ENCODE assay signal across 1 cellular context in the genomic region with DNA sequence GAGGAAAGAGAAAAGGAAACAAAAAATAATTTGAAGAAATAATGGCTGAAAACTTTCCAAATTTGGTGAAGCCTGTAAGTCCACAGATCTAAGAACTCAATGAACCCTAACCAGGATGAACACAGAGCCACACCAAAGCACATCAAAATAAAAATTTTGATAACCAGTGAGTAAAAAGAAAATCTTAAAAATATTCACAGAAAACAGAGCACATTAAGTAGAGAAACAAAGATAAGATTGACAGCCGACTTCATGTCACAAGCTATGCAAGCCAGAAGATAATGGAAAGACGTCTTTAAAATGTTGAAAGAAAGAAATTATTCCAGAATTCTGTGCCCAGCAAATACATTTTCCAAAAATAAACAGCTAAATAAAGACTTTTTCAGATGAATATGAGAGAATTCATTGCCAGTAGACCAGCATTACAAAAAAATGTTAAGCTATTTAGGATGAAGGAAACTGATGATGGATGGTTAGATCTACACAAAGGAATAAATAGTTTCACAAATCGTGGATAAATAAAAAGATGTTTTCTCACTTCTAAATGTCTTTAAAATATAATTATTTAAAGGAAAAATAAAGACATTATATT.
TF ChIP-seq lines count a peak whose summit lies in the region.

No MANE protein-coding gene starts in this region.

TF ChIP-seq in GM12878, 131 proteins besides CTCF, POLR2A, EP300 and RAD21 (continued from another document):
- TF ChIP-seq, protein P1, sequence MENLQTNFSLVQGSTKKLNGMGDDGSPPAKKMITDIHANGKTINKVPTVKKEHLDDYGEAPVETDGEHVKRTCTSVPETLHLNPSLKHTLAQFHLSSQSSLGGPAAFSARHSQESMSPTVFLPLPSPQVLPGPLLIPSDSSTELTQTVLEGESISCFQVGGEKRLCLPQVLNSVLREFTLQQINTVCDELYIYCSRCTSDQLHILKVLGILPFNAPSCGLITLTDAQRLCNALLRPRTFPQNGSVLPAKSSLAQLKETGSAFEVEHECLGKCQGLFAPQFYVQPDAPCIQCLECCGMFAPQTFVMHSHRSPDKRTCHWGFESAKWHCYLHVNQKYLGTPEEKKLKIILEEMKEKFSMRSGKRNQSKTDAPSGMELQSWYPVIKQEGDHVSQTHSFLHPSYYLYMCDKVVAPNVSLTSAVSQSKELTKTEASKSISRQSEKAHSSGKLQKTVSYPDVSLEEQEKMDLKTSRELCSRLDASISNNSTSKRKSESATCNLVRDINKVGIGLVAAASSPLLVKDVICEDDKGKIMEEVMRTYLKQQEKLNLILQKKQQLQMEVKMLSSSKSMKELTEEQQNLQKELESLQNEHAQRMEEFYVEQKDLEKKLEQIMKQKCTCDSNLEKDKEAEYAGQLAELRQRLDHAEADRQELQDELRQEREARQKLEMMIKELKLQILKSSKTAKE (IDR thresholded peaks at IDR 0.05; ENCODE audit: low read depth, poor library complexity, severe bottlenecking), result peak; percentile 36
- TF ChIP-seq RELA (IDR thresholded peaks at IDR 0.05; ENCODE audit: borderline replicate concordance, partially characterized antibody), result no peak
- TF ChIP-seq, protein P2, sequence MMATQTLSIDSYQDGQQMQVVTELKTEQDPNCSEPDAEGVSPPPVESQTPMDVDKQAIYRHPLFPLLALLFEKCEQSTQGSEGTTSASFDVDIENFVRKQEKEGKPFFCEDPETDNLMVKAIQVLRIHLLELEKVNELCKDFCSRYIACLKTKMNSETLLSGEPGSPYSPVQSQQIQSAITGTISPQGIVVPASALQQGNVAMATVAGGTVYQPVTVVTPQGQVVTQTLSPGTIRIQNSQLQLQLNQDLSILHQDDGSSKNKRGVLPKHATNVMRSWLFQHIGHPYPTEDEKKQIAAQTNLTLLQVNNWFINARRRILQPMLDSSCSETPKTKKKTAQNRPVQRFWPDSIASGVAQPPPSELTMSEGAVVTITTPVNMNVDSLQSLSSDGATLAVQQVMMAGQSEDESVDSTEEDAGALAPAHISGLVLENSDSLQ (IDR thresholded peaks at IDR 0.05), result peak; percentile 38; the same call in 1 of the 2 replicates
- no peak for TF ChIP-seq ZNF622 (IDR thresholded peaks at IDR 0.05)
- no peak for TF ChIP-seq IRF4 (IDR thresholded peaks at IDR 0.05; ENCODE audit: low read depth, low read length)
- TF ChIP-seq CBX3 (IDR thresholded peaks at IDR 0.05; ENCODE audit: borderline replicate concordance, low read depth), result peak; percentile 97; the same call in 1 of the 2 replicates
- TF ChIP-seq CREM (IDR thresholded peaks at IDR 0.05; ENCODE audit: low read depth), result no peak
- TF ChIP-seq BHLHE40 (IDR thresholded peaks at IDR 0.05; ENCODE audit: borderline replicate concordance in 1 of 2, low read depth in 2 of 2, low read length in 1 of 2), result no peak
- no peak for TF ChIP-seq NFYA (IDR thresholded peaks at IDR 0.05; ENCODE audit: borderline replicate concordance, low read depth, low read length)
- TF ChIP-seq, protein P3, sequence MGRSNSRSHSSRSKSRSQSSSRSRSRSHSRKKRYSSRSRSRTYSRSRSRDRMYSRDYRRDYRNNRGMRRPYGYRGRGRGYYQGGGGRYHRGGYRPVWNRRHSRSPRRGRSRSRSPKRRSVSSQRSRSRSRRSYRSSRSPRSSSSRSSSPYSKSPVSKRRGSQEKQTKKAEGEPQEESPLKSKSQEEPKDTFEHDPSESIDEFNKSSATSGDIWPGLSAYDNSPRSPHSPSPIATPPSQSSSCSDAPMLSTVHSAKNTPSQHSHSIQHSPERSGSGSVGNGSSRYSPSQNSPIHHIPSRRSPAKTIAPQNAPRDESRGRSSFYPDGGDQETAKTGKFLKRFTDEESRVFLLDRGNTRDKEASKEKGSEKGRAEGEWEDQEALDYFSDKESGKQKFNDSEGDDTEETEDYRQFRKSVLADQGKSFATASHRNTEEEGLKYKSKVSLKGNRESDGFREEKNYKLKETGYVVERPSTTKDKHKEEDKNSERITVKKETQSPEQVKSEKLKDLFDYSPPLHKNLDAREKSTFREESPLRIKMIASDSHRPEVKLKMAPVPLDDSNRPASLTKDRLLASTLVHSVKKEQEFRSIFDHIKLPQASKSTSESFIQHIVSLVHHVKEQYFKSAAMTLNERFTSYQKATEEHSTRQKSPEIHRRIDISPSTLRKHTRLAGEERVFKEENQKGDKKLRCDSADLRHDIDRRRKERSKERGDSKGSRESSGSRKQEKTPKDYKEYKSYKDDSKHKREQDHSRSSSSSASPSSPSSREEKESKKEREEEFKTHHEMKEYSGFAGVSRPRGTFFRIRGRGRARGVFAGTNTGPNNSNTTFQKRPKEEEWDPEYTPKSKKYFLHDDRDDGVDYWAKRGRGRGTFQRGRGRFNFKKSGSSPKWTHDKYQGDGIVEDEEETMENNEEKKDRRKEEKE (IDR thresholded peaks at IDR 0.05), result no peak
- TF ChIP-seq ZNF207 (IDR thresholded peaks at IDR 0.05; ENCODE audit: borderline replicate concordance), result no peak
- TF ChIP-seq GABPA (IDR thresholded peaks at IDR 0.05; ENCODE audit: low read depth), result no peak
